In the genomic region with DNA sequence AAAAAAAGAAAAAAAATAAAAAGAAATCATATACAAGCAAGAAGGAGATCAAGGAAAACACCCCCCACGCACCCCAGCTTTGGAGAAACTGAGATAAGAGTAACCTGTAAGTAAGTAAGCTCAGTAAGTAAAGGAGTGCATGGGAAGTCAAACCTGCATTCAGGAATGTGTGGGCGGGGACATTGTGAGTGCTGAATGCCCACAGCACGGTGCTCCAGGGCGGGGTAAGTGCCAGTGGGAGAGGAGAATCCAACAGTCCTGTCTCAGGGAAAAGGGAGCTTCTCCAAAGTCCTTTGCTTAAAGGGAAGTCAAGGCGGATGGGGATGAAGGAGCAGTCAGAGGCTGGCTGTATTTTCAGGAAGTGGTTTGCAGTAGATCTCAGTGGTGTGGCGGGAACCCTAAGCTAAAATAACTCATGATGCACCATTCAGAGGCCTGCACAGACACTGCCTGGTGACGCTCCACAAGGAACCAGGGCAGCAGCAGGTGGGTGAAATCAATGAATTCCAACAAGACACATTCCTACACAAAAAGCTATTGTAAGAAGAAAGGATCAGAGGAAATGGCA, we compare ENCODE assay signal across 10 cellular contexts.
DNase-seq lines count a peak whose midpoint lies in the region; ATAC-seq and TF ChIP-seq lines count a peak whose summit lies in the region.
"Had no signal": no experiment of that assay in that cellular context is flagged by ENCODE, and none has a peak within 500 bp of the region (broad histone marks: within the 10 kb centered on the region; RNA-seq: fewer than 3 reads in every experiment).

No MANE protein-coding gene starts in this region.

- peak; percentile 84 for ATAC-seq in GM19035 (IDR thresholded peaks at IDR 0.05; ENCODE audit: unreplicated experiment)
- peak; percentile 94 for ATAC-seq in HG02870 (IDR thresholded peaks at IDR 0.05; ENCODE audit: unreplicated experiment)
- no peak for ATAC-seq in stimulated activated naive CD8-positive, alpha-beta T cell treated with anti-CD3 and anti-CD28 coated beads, Interleukin-15, amount 100 ng/mL, for 72 hours

- no peaks in the 10 kb centered on the region for H4K20me1 ChIP-seq in OCI-LY7 (ENCODE audit: insufficient read depth, low read length)

- H3K4me1 Mint-ChIP-seq in nephron = peaks cover 53% of the 10 kb centered on the region
- peaks cover 7% of the 10 kb centered on the region for H3K4me1 Mint-ChIP-seq in stimulated activated naive CD8-positive, alpha-beta T cell treated with anti-CD3 and anti-CD28 coated beads, Interleukin-15, amount 100 ng/mL, for 72 hours

- TF ChIP-seq CTCF in OCI-LY7 (conservative IDR thresholded peaks at IDR 0.05; ENCODE audit: low read length) (no peak), nephron (IDR thresholded peaks at IDR 0.05; ENCODE audit: unreplicated experiment in 3 of 3) (no peak)

- no peaks in the 10 kb centered on the region for H3K27me3 Mint-ChIP-seq in nephron (ENCODE audit: low read depth)
- peaks cover 21% of the 10 kb centered on the region for H3K27me3 Mint-ChIP-seq in stimulated activated naive CD8-positive, alpha-beta T cell treated with anti-CD3 and anti-CD28 coated beads, Interleukin-15, amount 100 ng/mL, for 72 hours

- intact Hi-C loops in OCI-LY7 (cut with micrococcal nuclease; ENCODE audit: unreplicated experiment) = no loop called here

- H3K4me3 ChIP-seq in OCI-LY7 (ENCODE audit: low read depth, low read length, poor library complexity, severe bottlenecking) = no peak overlapping the region
- H3K4me3 ChIP-seq: testis had no signal

- peaks cover 10% of the 10 kb centered on the region for H3K4me1 ChIP-seq in OCI-LY7 (ENCODE audit: insufficient read depth, low read length, poor library complexity, severe bottlenecking)
- H3K4me1 ChIP-seq: testis had no signal

- H3K9me2 ChIP-seq in OCI-LY7 (ENCODE audit: insufficient read depth, low read length) = no peaks in the 10 kb centered on the region

- no peaks in the 10 kb centered on the region for H3K9me3 ChIP-seq in OCI-LY7 (ENCODE audit: low read length)
- H3K9me3 ChIP-seq: testis had no signal

- H3K36me3 Mint-ChIP-seq in nephron (ENCODE audit: low read depth) = peaks cover 6% of the 10 kb centered on the region

- H3K27ac Mint-ChIP-seq in nephron = peak overlapping the region; percentile 35 to 65 (median 64)
- H3K27ac Mint-ChIP-seq in stimulated activated naive CD8-positive, alpha-beta T cell treated with anti-CD3 and anti-CD28 coated beads, Interleukin-15, amount 100 ng/mL, for 72 hours = no peak overlapping the region
- H3K27ac Mint-ChIP-seq: activated naive CD4-positive, alpha-beta T cell treated with anti-CD3 and anti-CD28 coated beads for 36 hours had no signal

- H3K4me3 Mint-ChIP-seq in nephron = peak overlapping the region in 1 of 3 experiments; percentile 29
- no peak overlapping the region for H3K4me3 Mint-ChIP-seq in stimulated activated naive CD8-positive, alpha-beta T cell treated with anti-CD3 and anti-CD28 coated beads, Interleukin-15, amount 100 ng/mL, for 72 hours
- H3K4me3 Mint-ChIP-seq: activated naive CD4-positive, alpha-beta T cell treated with anti-CD3 and anti-CD28 coated beads for 36 hours had no signal

- CTCF ChIA-PET in OCI-LY7 (lab: Charles Lee; ENCODE audit: unreplicated experiment) = no interaction called here

- no TSS peak for BruUV-seq in OCI-LY7 (replicated peaks; lab: Mats Ljungman, UMichigan)

- POLR2A ChIA-PET in OCI-LY7 (lab: Charles Lee) = interaction anchor here (0.7 to 0.9 kb wide), 2 partner anchors 17 to 172 kb away, joined by 3 to 4 read pairs; no protein-coding TSS in a partner anchor

- DNase-seq in OCI-LY7 (ENCODE audit: low spot score) (peak; percentile 20), HCEC 1CT (no peak)
- no peak for DNase-seq in stimulated activated CD4-positive, alpha-beta T cell treated with anti-CD3 and anti-CD28 coated beads, Interleukin-2, amount 100 ng/mL, for 24 hours
- no peak for DNase-seq in stimulated activated naive CD8-positive, alpha-beta T cell treated with anti-CD3 and anti-CD28 coated beads, Interleukin-15, amount 100 ng/mL, for 72 hours
- no peak for DNase-seq in activated CD4-positive, alpha-beta T cell treated with anti-CD3 and anti-CD28 coated beads for 1 hour
- DNase-seq: activated naive CD4-positive, alpha-beta T cell treated with anti-CD3 and anti-CD28 coated beads for 36 hours; testis had no signal

- H3K36me3 ChIP-seq in OCI-LY7 (ENCODE audit: insufficient read depth, low read length) = no peaks in the 10 kb centered on the region

- no peak overlapping the region for H3K27ac ChIP-seq in OCI-LY7 (ENCODE audit: low read depth, low read length, poor library complexity, severe bottlenecking)
- H3K27ac ChIP-seq: testis had no signal

- peaks cover 3% of the 10 kb centered on the region for H3K9me3 Mint-ChIP-seq in nephron
- H3K9me3 Mint-ChIP-seq in stimulated activated naive CD8-positive, alpha-beta T cell treated with anti-CD3 and anti-CD28 coated beads, Interleukin-15, amount 100 ng/mL, for 72 hours = peaks cover 0 to 6% of the 10 kb centered on the region in 2 donors
- H3K9me3 Mint-ChIP-seq: activated naive CD4-positive, alpha-beta T cell treated with anti-CD3 and anti-CD28 coated beads for 36 hours had no signal

- no peaks in the 10 kb centered on the region for H3K79me2 ChIP-seq in OCI-LY7 (ENCODE audit: insufficient read depth, low read depth, low read length)

- no peak overlapping the region for H3K4me2 ChIP-seq in OCI-LY7 (ENCODE audit: low read length)

- peak overlapping the region; percentile 27; the same call in 1 of the 2 replicates for H2AFZ ChIP-seq in OCI-LY7 (ENCODE audit: low read length)

Comparison
In these comparisons a context has a peak if more than half of its experiments do, and no peak if none do; other contexts are left out.
1. H3K27ac Mint-ChIP-seq: peak in nephron (3 of 3); none in stimulated activated naive CD8-positive, alpha-beta T cell treated with anti-CD3 and anti-CD28 coated beads, Interleukin-15, amount 100 ng/mL, for 72 hours (0 of 2).